ENCODE assay signal across 18 cellular contexts in the genomic region with DNA sequence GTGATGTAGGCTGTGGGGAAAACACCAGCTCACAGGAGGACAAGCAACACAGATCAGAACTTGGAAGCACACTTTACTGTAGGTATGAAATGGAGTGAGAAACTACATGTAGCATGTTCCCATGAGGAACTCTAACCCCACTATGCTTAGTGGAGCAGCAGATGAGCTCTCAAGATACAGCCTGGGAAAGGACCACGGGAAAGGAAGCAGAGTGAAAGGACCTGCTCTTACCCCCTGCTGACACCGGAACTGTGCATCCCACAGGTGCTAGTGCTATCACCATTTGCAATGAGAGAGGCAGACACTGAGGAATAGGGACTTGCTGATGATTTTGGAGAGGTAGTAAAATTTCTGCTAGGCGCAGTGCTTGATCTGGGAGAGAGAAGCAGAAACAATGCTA.
"Had no signal": no experiment of that assay in that cellular context is flagged by ENCODE, and none has a peak within 500 bp of the region (broad histone marks: within the 10 kb centered on the region; RNA-seq: fewer than 3 reads in every experiment).

No MANE protein-coding gene starts in this region.

- H3K4me1 Mint-ChIP-seq: neural crest cell had no signal

- H3K4me3 ChIP-seq: body of pancreas, right lobe of liver had no signal

- H3K27me3 ChIP-seq: body of pancreas, right lobe of liver had no signal

- ATAC-seq: activated CD8-positive, alpha-beta T cell treated with anti-CD3 and anti-CD28 coated beads, Interleukin-2, amount 10 ng/mL, durations not matched to agents 7 days and 5 days; body of pancreas; right lobe of liver had no signal

- H3K27me3 Mint-ChIP-seq: stimulated activated naive CD8-positive, alpha-beta T cell treated with anti-CD3 and anti-CD28 coated beads, Interleukin-15, Interleukin-2, amounts not matched to agents 100 ng/mL and 50 ng/mL, for 24 hours; type B pancreatic cell had no signal

- H3K4me3 Mint-ChIP-seq: activated CD8-positive, alpha-beta T cell treated with anti-CD3 and anti-CD28 coated beads, Interleukin-2, amount 10 ng/mL, durations not matched to agents 7 days and 5 days; activated naive CD4-positive, alpha-beta T cell treated with anti-CD3 and anti-CD28 coated beads for 36 hours; neural crest cell; stimulated activated naive CD8-positive, alpha-beta T cell treated with anti-CD3 and anti-CD28 coated beads, Interleukin-15, Interleukin-2, amounts not matched to agents 100 ng/mL and 50 ng/mL, for 24 hours; type B pancreatic cell had no signal

- H3K27ac Mint-ChIP-seq: activated CD8-positive, alpha-beta T cell treated with anti-CD3 and anti-CD28 coated beads, Interleukin-2, amount 10 ng/mL, durations not matched to agents 7 days and 5 days; activated naive CD4-positive, alpha-beta T cell treated with anti-CD3 and anti-CD28 coated beads for 36 hours; stimulated activated naive CD8-positive, alpha-beta T cell treated with anti-CD3 and anti-CD28 coated beads, Interleukin-15, Interleukin-2, amounts not matched to agents 100 ng/mL and 50 ng/mL, for 24 hours; type B pancreatic cell had no signal

- H3K27ac ChIP-seq: body of pancreas, right lobe of liver had no signal

- DNase-seq: activated CD8-positive, alpha-beta T cell treated with anti-CD3 and anti-CD28 coated beads, Interleukin-2, amount 10 ng/mL, durations not matched to agents 7 days and 5 days; activated naive CD4-positive, alpha-beta T cell treated with anti-CD3 and anti-CD28 coated beads for 36 hours; amygdala; body of pancreas; cortex of kidney; effector CD4-positive, alpha-beta T cell; foreskin fibroblast; glutamatergic neuron; hypothalamus; kidney glomerular epithelial cell; mesendoderm; right lobe of liver; SK-N-SH; T-helper 1 cell had no signal

- H3K9me3 Mint-ChIP-seq: activated naive CD4-positive, alpha-beta T cell treated with anti-CD3 and anti-CD28 coated beads for 36 hours; neural crest cell; stimulated activated naive CD8-positive, alpha-beta T cell treated with anti-CD3 and anti-CD28 coated beads, Interleukin-15, Interleukin-2, amounts not matched to agents 100 ng/mL and 50 ng/mL, for 24 hours; type B pancreatic cell had no signal

- H3K4me1 ChIP-seq: body of pancreas, right lobe of liver had no signal

- FAIRE-seq: endothelial cell of umbilical vein had no signal

- H3K9me3 ChIP-seq: body of pancreas, right lobe of liver, SK-N-SH had no signal
